1 cellular context compared by ENCODE assay signal in genomic region chr1:37682334-37682987, GRCh38.
TF ChIP-seq lines count a peak whose summit lies in the region.

No MANE protein-coding gene starts in this region.

TF ChIP-seq in HepG2, 621 proteins besides CTCF, POLR2A, EP300 and RAD21:
- TF ChIP-seq SMARCE1 (IDR thresholded peaks at IDR 0.05; ENCODE audit: borderline replicate concordance) (no peak), HNRNPUL1 (IDR thresholded peaks at IDR 0.05; ENCODE audit: low read depth, low read length) (no peak), ARID4A (CRISPR knock-in tag; IDR thresholded peaks at IDR 0.05; ENCODE audit: borderline replicate concordance) (peak; percentile 28; the same call in 1 of the 2 replicates), ZNF331 (CRISPR knock-in tag; IDR thresholded peaks at IDR 0.05) (no peak), IKZF4 (CRISPR knock-in tag; IDR thresholded peaks at IDR 0.05; ENCODE audit: borderline replicate concordance, low read depth, not compliant biosample characterization) (no peak), PITX1 (CRISPR knock-in tag; IDR thresholded peaks at IDR 0.05) (no peak), CREB1 (IDR thresholded peaks at IDR 0.05) (no peak), CREB1 (CRISPR knock-in tag; IDR thresholded peaks at IDR 0.05) (peak; percentile 41), FOSL2 (CRISPR knock-in tag; IDR thresholded peaks at IDR 0.05) (peak; percentile 19; the same call in 1 of the 2 replicates), AKNA (CRISPR knock-in tag; IDR thresholded peaks at IDR 0.05; ENCODE audit: borderline replicate concordance) (no peak), PRDM10 (CRISPR knock-in tag; IDR thresholded peaks at IDR 0.05; ENCODE audit: low read depth) (no peak), SMC3 (IDR thresholded peaks at IDR 0.05; ENCODE audit: low read length) (peak; percentile 84), WIZ (CRISPR knock-in tag; IDR thresholded peaks at IDR 0.05) (no peak), RNF2 (conservative IDR thresholded peaks at IDR 0.05; ENCODE audit: low read depth) (no peak), STAG1 (CRISPR knock-in tag; IDR thresholded peaks at IDR 0.05) (peak; percentile 86)
